1 cellular context compared by ENCODE assay signal in the genomic region with DNA sequence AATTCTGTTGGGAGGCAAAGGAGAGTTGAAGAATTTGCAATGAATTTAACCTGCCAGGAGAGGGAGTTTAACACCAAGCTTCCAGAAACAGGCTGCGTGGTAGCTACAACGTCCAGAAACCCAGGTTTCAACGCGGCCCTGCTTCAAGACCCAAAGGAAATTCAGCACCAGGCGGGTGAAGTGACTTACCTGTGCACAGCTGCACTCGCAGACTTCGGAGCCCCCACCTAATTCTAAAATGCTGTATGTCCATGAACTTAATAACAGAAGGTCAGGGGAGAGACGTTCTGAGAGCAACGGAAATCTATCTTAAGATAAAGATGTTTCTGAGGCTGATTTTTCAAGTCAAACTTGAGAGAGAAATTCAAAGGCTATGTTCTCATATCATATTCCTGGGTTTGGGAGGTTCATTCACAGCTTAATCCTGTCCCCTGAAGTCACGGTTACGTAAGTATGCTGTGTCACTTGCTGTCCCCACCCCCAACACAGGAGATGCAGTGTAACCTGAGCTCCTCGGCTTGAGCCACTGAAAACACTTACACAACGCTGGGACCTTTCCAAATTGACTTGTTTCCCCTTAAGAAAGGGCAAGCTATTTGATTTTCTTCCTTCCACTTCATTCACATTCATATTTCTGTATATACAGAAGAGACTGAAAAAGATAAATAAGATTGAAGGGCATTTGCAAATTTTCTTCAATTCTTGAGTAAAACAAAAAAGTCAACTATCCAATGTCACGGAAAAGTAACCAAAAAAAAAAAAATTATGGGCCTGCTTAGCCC.
A peak's percentile ranks its signal among the peaks of the same experiment; 100 is the strongest.
TF ChIP-seq lines count a peak whose summit lies in the region.

No MANE protein-coding gene starts in this region.

TF ChIP-seq in K562, 482 proteins besides CTCF, POLR2A, EP300 and RAD21 (continued from another document and continues in another):
- TF ChIP-seq, protein P1, sequence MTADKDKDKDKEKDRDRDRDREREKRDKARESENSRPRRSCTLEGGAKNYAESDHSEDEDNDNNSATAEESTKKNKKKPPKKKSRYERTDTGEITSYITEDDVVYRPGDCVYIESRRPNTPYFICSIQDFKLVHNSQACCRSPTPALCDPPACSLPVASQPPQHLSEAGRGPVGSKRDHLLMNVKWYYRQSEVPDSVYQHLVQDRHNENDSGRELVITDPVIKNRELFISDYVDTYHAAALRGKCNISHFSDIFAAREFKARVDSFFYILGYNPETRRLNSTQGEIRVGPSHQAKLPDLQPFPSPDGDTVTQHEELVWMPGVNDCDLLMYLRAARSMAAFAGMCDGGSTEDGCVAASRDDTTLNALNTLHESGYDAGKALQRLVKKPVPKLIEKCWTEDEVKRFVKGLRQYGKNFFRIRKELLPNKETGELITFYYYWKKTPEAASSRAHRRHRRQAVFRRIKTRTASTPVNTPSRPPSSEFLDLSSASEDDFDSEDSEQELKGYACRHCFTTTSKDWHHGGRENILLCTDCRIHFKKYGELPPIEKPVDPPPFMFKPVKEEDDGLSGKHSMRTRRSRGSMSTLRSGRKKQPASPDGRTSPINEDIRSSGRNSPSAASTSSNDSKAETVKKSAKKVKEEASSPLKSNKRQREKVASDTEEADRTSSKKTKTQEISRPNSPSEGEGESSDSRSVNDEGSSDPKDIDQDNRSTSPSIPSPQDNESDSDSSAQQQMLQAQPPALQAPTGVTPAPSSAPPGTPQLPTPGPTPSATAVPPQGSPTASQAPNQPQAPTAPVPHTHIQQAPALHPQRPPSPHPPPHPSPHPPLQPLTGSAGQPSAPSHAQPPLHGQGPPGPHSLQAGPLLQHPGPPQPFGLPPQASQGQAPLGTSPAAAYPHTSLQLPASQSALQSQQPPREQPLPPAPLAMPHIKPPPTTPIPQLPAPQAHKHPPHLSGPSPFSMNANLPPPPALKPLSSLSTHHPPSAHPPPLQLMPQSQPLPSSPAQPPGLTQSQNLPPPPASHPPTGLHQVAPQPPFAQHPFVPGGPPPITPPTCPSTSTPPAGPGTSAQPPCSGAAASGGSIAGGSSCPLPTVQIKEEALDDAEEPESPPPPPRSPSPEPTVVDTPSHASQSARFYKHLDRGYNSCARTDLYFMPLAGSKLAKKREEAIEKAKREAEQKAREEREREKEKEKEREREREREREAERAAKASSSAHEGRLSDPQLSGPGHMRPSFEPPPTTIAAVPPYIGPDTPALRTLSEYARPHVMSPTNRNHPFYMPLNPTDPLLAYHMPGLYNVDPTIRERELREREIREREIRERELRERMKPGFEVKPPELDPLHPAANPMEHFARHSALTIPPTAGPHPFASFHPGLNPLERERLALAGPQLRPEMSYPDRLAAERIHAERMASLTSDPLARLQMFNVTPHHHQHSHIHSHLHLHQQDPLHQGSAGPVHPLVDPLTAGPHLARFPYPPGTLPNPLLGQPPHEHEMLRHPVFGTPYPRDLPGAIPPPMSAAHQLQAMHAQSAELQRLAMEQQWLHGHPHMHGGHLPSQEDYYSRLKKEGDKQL (CRISPR knock-in tag; IDR thresholded peaks at IDR 0.05; ENCODE audit: borderline replicate concordance): no peak
- TF ChIP-seq ZNF583 (CRISPR knock-in tag; IDR thresholded peaks at IDR 0.05) (0 out of 2 replicates have a peak, but pooled peaks have one; percentile 44), MCM3 (IDR thresholded peaks at IDR 0.05) (no peak), BRD4 (IDR thresholded peaks at IDR 0.05) (no peak; the same call in 1 of the 2 replicates), ETV5 (CRISPR knock-in tag; IDR thresholded peaks at IDR 0.05; ENCODE audit: low read depth) (no peak), SUPT5H (IDR thresholded peaks at IDR 0.05) (no peak), TRIM24 (IDR thresholded peaks at IDR 0.05) (peak; percentile 60 to 62; a peak in 2 of 4 replicates), TCF3 (CRISPR knock-in tag; IDR thresholded peaks at IDR 0.05) (no peak), ZNF134 (CRISPR knock-in tag; conservative IDR thresholded peaks at IDR 0.05) (no peak), NR2F6 (CRISPR knock-in tag; IDR thresholded peaks at IDR 0.05) (no peak), RBFOX2 (IDR thresholded peaks at IDR 0.05; ENCODE audit: low read depth, low read length) (peak; percentile 76), CBFA2T3 (IDR thresholded peaks at IDR 0.05) (no peak), MED1 (CRISPR knock-in tag; IDR thresholded peaks at IDR 0.05; ENCODE audit: borderline replicate concordance) (no peak), TARDBP (IDR thresholded peaks at IDR 0.05) (no peak), ZNF263 (CRISPR knock-in tag; IDR thresholded peaks at IDR 0.05; ENCODE audit: borderline replicate concordance) (no peak; the same call in 1 of the 2 replicates), TAF15 (IDR thresholded peaks at IDR 0.05; ENCODE audit: low read depth, low read length) (no peak), MCM5 (IDR thresholded peaks at IDR 0.05; ENCODE audit: low read depth) (no peak)
- TF ChIP-seq, protein P2, sequence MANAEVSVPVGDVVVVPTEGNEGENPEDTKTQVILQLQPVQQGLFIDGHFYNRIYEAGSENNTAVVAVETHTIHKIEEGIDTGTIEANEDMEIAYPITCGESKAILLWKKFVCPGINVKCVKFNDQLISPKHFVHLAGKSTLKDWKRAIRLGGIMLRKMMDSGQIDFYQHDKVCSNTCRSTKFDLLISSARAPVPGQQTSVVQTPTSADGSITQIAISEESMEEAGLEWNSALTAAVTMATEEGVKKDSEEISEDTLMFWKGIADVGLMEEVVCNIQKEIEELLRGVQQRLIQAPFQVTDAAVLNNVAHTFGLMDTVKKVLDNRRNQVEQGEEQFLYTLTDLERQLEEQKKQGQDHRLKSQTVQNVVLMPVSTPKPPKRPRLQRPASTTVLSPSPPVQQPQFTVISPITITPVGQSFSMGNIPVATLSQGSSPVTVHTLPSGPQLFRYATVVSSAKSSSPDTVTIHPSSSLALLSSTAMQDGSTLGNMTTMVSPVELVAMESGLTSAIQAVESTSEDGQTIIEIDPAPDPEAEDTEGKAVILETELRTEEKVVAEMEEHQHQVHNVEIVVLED (CRISPR knock-in tag; IDR thresholded peaks at IDR 0.05): no peak
- TF ChIP-seq, protein P3, sequence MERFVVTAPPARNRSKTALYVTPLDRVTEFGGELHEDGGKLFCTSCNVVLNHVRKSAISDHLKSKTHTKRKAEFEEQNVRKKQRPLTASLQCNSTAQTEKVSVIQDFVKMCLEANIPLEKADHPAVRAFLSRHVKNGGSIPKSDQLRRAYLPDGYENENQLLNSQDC (CRISPR knock-in tag; IDR thresholded peaks at IDR 0.05): no peak
- TF ChIP-seq, protein P4, sequence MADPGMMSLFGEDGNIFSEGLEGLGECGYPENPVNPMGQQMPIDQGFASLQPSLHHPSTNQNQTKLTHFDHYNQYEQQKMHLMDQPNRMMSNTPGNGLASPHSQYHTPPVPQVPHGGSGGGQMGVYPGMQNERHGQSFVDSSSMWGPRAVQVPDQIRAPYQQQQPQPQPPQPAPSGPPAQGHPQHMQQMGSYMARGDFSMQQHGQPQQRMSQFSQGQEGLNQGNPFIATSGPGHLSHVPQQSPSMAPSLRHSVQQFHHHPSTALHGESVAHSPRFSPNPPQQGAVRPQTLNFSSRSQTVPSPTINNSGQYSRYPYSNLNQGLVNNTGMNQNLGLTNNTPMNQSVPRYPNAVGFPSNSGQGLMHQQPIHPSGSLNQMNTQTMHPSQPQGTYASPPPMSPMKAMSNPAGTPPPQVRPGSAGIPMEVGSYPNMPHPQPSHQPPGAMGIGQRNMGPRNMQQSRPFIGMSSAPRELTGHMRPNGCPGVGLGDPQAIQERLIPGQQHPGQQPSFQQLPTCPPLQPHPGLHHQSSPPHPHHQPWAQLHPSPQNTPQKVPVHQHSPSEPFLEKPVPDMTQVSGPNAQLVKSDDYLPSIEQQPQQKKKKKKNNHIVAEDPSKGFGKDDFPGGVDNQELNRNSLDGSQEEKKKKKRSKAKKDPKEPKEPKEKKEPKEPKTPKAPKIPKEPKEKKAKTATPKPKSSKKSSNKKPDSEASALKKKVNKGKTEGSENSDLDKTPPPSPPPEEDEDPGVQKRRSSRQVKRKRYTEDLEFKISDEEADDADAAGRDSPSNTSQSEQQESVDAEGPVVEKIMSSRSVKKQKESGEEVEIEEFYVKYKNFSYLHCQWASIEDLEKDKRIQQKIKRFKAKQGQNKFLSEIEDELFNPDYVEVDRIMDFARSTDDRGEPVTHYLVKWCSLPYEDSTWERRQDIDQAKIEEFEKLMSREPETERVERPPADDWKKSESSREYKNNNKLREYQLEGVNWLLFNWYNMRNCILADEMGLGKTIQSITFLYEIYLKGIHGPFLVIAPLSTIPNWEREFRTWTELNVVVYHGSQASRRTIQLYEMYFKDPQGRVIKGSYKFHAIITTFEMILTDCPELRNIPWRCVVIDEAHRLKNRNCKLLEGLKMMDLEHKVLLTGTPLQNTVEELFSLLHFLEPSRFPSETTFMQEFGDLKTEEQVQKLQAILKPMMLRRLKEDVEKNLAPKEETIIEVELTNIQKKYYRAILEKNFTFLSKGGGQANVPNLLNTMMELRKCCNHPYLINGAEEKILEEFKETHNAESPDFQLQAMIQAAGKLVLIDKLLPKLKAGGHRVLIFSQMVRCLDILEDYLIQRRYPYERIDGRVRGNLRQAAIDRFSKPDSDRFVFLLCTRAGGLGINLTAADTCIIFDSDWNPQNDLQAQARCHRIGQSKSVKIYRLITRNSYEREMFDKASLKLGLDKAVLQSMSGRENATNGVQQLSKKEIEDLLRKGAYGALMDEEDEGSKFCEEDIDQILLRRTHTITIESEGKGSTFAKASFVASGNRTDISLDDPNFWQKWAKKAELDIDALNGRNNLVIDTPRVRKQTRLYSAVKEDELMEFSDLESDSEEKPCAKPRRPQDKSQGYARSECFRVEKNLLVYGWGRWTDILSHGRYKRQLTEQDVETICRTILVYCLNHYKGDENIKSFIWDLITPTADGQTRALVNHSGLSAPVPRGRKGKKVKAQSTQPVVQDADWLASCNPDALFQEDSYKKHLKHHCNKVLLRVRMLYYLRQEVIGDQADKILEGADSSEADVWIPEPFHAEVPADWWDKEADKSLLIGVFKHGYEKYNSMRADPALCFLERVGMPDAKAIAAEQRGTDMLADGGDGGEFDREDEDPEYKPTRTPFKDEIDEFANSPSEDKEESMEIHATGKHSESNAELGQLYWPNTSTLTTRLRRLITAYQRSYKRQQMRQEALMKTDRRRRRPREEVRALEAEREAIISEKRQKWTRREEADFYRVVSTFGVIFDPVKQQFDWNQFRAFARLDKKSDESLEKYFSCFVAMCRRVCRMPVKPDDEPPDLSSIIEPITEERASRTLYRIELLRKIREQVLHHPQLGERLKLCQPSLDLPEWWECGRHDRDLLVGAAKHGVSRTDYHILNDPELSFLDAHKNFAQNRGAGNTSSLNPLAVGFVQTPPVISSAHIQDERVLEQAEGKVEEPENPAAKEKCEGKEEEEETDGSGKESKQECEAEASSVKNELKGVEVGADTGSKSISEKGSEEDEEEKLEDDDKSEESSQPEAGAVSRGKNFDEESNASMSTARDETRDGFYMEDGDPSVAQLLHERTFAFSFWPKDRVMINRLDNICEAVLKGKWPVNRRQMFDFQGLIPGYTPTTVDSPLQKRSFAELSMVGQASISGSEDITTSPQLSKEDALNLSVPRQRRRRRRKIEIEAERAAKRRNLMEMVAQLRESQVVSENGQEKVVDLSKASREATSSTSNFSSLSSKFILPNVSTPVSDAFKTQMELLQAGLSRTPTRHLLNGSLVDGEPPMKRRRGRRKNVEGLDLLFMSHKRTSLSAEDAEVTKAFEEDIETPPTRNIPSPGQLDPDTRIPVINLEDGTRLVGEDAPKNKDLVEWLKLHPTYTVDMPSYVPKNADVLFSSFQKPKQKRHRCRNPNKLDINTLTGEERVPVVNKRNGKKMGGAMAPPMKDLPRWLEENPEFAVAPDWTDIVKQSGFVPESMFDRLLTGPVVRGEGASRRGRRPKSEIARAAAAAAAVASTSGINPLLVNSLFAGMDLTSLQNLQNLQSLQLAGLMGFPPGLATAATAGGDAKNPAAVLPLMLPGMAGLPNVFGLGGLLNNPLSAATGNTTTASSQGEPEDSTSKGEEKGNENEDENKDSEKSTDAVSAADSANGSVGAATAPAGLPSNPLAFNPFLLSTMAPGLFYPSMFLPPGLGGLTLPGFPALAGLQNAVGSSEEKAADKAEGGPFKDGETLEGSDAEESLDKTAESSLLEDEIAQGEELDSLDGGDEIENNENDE (IDR thresholded peaks at IDR 0.05; ENCODE audit: low read depth, low read length): no peak
- TF ChIP-seq, protein P5, sequence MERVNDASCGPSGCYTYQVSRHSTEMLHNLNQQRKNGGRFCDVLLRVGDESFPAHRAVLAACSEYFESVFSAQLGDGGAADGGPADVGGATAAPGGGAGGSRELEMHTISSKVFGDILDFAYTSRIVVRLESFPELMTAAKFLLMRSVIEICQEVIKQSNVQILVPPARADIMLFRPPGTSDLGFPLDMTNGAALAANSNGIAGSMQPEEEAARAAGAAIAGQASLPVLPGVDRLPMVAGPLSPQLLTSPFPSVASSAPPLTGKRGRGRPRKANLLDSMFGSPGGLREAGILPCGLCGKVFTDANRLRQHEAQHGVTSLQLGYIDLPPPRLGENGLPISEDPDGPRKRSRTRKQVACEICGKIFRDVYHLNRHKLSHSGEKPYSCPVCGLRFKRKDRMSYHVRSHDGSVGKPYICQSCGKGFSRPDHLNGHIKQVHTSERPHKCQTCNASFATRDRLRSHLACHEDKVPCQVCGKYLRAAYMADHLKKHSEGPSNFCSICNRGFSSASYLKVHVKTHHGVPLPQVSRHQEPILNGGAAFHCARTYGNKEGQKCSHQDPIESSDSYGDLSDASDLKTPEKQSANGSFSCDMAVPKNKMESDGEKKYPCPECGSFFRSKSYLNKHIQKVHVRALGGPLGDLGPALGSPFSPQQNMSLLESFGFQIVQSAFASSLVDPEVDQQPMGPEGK (CRISPR knock-in tag; IDR thresholded peaks at IDR 0.05; ENCODE audit: borderline replicate concordance): no peak
- TF ChIP-seq, protein P6, sequence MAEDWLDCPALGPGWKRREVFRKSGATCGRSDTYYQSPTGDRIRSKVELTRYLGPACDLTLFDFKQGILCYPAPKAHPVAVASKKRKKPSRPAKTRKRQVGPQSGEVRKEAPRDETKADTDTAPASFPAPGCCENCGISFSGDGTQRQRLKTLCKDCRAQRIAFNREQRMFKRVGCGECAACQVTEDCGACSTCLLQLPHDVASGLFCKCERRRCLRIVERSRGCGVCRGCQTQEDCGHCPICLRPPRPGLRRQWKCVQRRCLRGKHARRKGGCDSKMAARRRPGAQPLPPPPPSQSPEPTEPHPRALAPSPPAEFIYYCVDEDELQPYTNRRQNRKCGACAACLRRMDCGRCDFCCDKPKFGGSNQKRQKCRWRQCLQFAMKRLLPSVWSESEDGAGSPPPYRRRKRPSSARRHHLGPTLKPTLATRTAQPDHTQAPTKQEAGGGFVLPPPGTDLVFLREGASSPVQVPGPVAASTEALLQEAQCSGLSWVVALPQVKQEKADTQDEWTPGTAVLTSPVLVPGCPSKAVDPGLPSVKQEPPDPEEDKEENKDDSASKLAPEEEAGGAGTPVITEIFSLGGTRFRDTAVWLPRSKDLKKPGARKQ (CRISPR knock-in tag; IDR thresholded peaks at IDR 0.05): no peak
- TF ChIP-seq, protein P7, sequence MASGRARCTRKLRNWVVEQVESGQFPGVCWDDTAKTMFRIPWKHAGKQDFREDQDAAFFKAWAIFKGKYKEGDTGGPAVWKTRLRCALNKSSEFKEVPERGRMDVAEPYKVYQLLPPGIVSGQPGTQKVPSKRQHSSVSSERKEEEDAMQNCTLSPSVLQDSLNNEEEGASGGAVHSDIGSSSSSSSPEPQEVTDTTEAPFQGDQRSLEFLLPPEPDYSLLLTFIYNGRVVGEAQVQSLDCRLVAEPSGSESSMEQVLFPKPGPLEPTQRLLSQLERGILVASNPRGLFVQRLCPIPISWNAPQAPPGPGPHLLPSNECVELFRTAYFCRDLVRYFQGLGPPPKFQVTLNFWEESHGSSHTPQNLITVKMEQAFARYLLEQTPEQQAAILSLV (tag; IDR thresholded peaks at IDR 0.05): no peak; the same call in 1 of the 2 replicates
- TF ChIP-seq, protein P8, sequence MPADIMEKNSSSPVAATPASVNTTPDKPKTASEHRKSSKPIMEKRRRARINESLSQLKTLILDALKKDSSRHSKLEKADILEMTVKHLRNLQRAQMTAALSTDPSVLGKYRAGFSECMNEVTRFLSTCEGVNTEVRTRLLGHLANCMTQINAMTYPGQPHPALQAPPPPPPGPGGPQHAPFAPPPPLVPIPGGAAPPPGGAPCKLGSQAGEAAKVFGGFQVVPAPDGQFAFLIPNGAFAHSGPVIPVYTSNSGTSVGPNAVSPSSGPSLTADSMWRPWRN (IDR thresholded peaks at IDR 0.05; ENCODE audit: low read depth): no peak; the same call in 1 of the 2 replicates
